10 cellular contexts compared by ENCODE assay signal in genomic region chr14:91119556-91120311, GRCh38. TPM values are rescaled to one million over a fixed set of nuclear protein-coding genes. Genes with fewer than 3 reads are reported as not detected.
DNase-seq lines count a peak whose midpoint lies in the region; ATAC-seq and TF ChIP-seq lines count a peak whose summit lies in the region.
"Had no signal": no experiment of that assay in that cellular context is flagged by ENCODE, and none has a peak within 500 bp of the region (broad histone marks: within the 10 kb centered on the region; RNA-seq: fewer than 3 reads in every experiment).

No MANE protein-coding gene starts in this region.

- H3K9me3 Mint-ChIP-seq in brain, result peaks cover 0 to 8% (median 6%) of the 10 kb centered on the region in 5 experiments

- intact Hi-C loops in left lung (cut with DNase I), result no loop called here

- H3K27ac Mint-ChIP-seq in brain, result peak overlapping the region in 3 of 5 experiments; percentile 8 to 50 (median 33)

- peaks cover 20 to 70% of the 10 kb centered on the region in 2 donors for H3K4me1 ChIP-seq in left lung

- H3K9me3 ChIP-seq in left lung, result no peaks in the 10 kb centered on the region

- DNase-seq in AG08396 (ENCODE audit: low spot score), result peak; percentile 62
- DNase-seq in HK-2 (ENCODE audit: unreplicated experiment), result peak; percentile 64
- DNase-seq in left lung, result no peak
- no peak for DNase-seq in NCI-H446 treated with DMSO at 0.1 percent for 48 hours (lab: John Stamatoyannopoulos, UW)
- DNase-seq in mesenteric fat pad (ENCODE audit: low spot score), result no peak
- DNase-seq: NCI-H1694 had no signal

- ATAC-seq in left lung (peak; percentile 39), GM21786 (IDR thresholded peaks at IDR 0.05; ENCODE audit: unreplicated experiment) (no peak), HG03571 (IDR thresholded peaks at IDR 0.05; ENCODE audit: unreplicated experiment) (no peak)
- ATAC-seq: activated CD4-positive, CD25-positive, alpha-beta regulatory T cell treated with anti-CD3 and anti-CD28 coated beads, Interleukin-2, amount 50 U/mL, for 24 hours had no signal

- no peaks in the 10 kb centered on the region for H3K27me3 ChIP-seq in left lung

- peak overlapping the region in 2 of 5 experiments; percentile 3 to 28 for H3K4me3 Mint-ChIP-seq in brain

- no peak overlapping the region for H3K4me3 ChIP-seq in left lung

- no peaks in the 10 kb centered on the region for H3K27me3 Mint-ChIP-seq in brain

- H3K36me3 ChIP-seq in left lung, result peaks cover 0 to 7% of the 10 kb centered on the region in 2 donors

- H3K27ac ChIP-seq in left lung, result peak overlapping the region in 1 of 2 donors; percentile 23

- TF ChIP-seq CTCF in brain (conservative IDR thresholded peaks at IDR 0.05) (no peak), left lung (IDR thresholded peaks at IDR 0.05) (no peak)

- H3K4me1 Mint-ChIP-seq in brain, result peaks cover 42% of the 10 kb centered on the region

- peaks cover 50% of the 10 kb centered on the region for H3K36me3 Mint-ChIP-seq in brain

RNA-seq across cellular contexts. Expression of gene DGLUCY, which starts 5.9 kb away (rescaled TPM):
- polyA plus RNA-seq in brain (ENCODE audit: insufficient read depth, low read depth, low replicate concordance), result 49.6 TPM
- 10 to 100 TPM; 74.9 to 77.0 TPM for total RNA-seq in left lung
- 41.1 TPM for total RNA-seq in mesenteric fat pad

RNA-seq across cellular contexts. Expression of gene RPS6KA5, which starts 59.3 kb away (rescaled TPM):
- 10.5 TPM for polyA plus RNA-seq in brain (ENCODE audit: insufficient read depth, low read depth, low replicate concordance)
- total RNA-seq in left lung (1 to 10 TPM; 4.2 to 5.4 TPM), mesenteric fat pad (3.2 TPM)

Comparison
In these comparisons a context has a peak if more than half of its experiments do, and no peak if none do; other contexts are left out.
1. DNase-seq: peak in AG08396 (single experiment) and HK-2 (single experiment); none in left lung (0 of 2), NCI-H446 treated with DMSO at 0.1 percent for 48 hours (single experiment) and mesenteric fat pad (single experiment).